Comparison of ENCODE assay signal across 21 cellular contexts in the genomic region with DNA sequence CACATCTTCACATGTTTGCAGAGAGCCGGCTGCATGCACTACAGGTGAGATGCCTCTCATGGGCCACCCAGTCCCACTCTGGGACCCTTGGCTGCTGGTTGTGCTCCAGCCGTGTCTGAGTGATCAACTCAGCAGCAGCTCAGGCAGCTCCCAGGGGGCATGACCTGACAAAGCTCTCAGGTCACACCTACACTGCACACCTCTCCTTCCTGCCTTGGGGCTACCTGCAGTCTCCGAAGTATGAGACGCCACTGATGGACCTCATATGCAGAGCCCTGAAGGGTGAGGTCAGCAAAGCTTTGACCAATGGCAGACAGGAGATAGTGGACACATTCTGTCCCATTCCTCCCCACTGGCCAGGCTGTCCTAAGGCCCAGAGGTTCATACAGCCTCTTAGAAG.
"Had no signal": no experiment of that assay in that cellular context is flagged by ENCODE, and none has a peak within 500 bp of the region (broad histone marks: within the 10 kb centered on the region; RNA-seq: fewer than 3 reads in every experiment).

No MANE protein-coding gene starts in this region.

- H3K4me3 ChIP-seq: body of pancreas, gastroesophageal sphincter, heart right ventricle, smooth muscle cell, tibial artery, uterus had no signal

- ATAC-seq: activated CD8-positive, alpha-beta memory T cell treated with anti-CD3 and anti-CD28 coated beads, Interleukin-2, amount 10 ng/mL, durations not matched to agents 7 days and 5 days; body of pancreas; gastroesophageal sphincter; heart right ventricle; left ventricle myocardium superior; sciatic nerve; WTC11 had no signal

- H3K27ac Mint-ChIP-seq: activated CD4-positive, alpha-beta memory T cell treated with anti-CD3 and anti-CD28 coated beads, Interleukin-2, amount 10 ng/mL, durations not matched to agents 7 days and 5 days; activated CD8-positive, alpha-beta memory T cell treated with anti-CD3 and anti-CD28 coated beads, Interleukin-2, amount 10 ng/mL, durations not matched to agents 7 days and 5 days; activated naive CD8-positive, alpha-beta T cell treated with anti-CD3 and anti-CD28 coated beads, Interleukin-2, amount 10 ng/mL, durations not matched to agents 7 days and 5 days; activated T-helper 2 cell treated with anti-CD3 and anti-CD28 coated beads, Interferon-gamma antibody, Interleukin-2, Interleukin-4, amounts not matched to agents 10 μg/mL and 5 μg/mL and 100 μg/mL, durations not matched to agents 14 hours and 24 hours and 36 hours; natural killer cell had no signal

- H3K4me3 Mint-ChIP-seq: activated CD4-positive, alpha-beta memory T cell treated with anti-CD3 and anti-CD28 coated beads, Interleukin-2, amount 10 ng/mL, durations not matched to agents 7 days and 5 days; activated CD8-positive, alpha-beta memory T cell treated with anti-CD3 and anti-CD28 coated beads, Interleukin-2, amount 10 ng/mL, durations not matched to agents 7 days and 5 days; activated naive CD8-positive, alpha-beta T cell treated with anti-CD3 and anti-CD28 coated beads, Interleukin-2, amount 10 ng/mL, durations not matched to agents 7 days and 5 days; natural killer cell; WTC11 had no signal

- DNase-seq: activated CD4-positive, alpha-beta memory T cell treated with anti-CD3 and anti-CD28 coated beads, Interleukin-2, amount 10 ng/mL, durations not matched to agents 7 days and 5 days; activated CD4-positive, alpha-beta T cell treated with anti-CD3 and anti-CD28 coated beads for 48 hours; activated CD8-positive, alpha-beta memory T cell treated with anti-CD3 and anti-CD28 coated beads, Interleukin-2, amount 10 ng/mL, durations not matched to agents 7 days and 5 days; activated naive CD4-positive, alpha-beta T cell treated with Interleukin-2 at 50 U/mL for 16 hours; activated naive CD8-positive, alpha-beta T cell treated with anti-CD3 and anti-CD28 coated beads, Interleukin-2, amount 10 ng/mL, durations not matched to agents 7 days and 5 days; amygdala; body of pancreas; caudate nucleus; heart right ventricle; kidney glomerular epithelial cell; left ventricle myocardium superior; natural killer cell; stimulated activated naive CD4-positive, alpha-beta T cell treated with Interleukin-2 at 50 U/mL for 16 hours; uterus had no signal

- H3K27ac ChIP-seq: body of pancreas, gastroesophageal sphincter, heart right ventricle, parathyroid adenoma, tibial artery, uterus had no signal

- H3K36me3 ChIP-seq: gastroesophageal sphincter, heart right ventricle, tibial artery, uterus had no signal

- H2AFZ ChIP-seq: parathyroid adenoma had no signal

- H3K27me3 ChIP-seq: body of pancreas, gastroesophageal sphincter, heart right ventricle, tibial artery, uterus had no signal

- H3K36me3 Mint-ChIP-seq: activated CD8-positive, alpha-beta memory T cell treated with anti-CD3 and anti-CD28 coated beads, Interleukin-2, amount 10 ng/mL, durations not matched to agents 7 days and 5 days; natural killer cell; WTC11 had no signal

- H3K4me2 ChIP-seq: smooth muscle cell had no signal

- H3K27me3 Mint-ChIP-seq: activated CD4-positive, alpha-beta memory T cell treated with anti-CD3 and anti-CD28 coated beads, Interleukin-2, amount 10 ng/mL, durations not matched to agents 7 days and 5 days; activated CD8-positive, alpha-beta memory T cell treated with anti-CD3 and anti-CD28 coated beads, Interleukin-2, amount 10 ng/mL, durations not matched to agents 7 days and 5 days; activated naive CD8-positive, alpha-beta T cell treated with anti-CD3 and anti-CD28 coated beads, Interleukin-2, amount 10 ng/mL, durations not matched to agents 7 days and 5 days had no signal

- H3K9me3 ChIP-seq: body of pancreas, gastroesophageal sphincter, heart right ventricle, tibial artery, uterus had no signal

- H3K9ac ChIP-seq: parathyroid adenoma had no signal

- H3K4me1 ChIP-seq: body of pancreas, parathyroid adenoma, tibial artery, uterus had no signal
